17 cellular contexts compared by ENCODE assay signal in the genomic region with DNA sequence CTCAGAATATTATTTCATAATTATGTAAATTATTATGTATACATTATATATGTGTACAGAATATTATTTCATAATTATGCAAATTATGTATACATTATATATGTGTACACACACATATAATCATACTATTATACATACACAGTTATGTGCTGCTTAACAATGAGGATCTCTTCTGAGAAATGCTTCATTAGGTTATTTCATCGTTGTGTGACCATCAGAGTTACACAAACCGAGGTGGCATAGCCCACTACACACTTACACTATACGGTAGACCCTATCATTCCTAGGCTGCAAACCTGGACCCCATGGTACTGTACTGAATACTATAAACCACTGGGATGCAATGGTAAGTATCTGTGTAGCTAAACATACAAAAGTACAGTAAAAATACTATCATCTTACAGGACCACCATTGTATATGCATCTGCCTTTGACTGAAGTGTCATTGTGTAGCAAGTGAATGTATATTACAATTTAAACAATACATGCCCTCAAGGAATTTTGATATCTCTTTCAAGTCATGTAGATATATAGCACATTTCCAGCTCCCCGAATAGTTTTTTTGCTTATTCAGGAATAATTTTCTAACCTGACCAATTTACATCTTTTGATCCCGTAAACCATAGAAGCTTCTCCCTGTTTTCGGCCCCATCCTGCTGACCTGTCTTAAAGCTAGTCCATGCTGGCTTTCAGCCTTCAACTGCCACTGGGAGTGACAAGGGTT.
DNase-seq lines count a peak whose midpoint lies in the region; ATAC-seq and TF ChIP-seq lines count a peak whose summit lies in the region.
"Had no signal": no experiment of that assay in that cellular context is flagged by ENCODE, and none has a peak within 500 bp of the region (broad histone marks: within the 10 kb centered on the region; RNA-seq: fewer than 3 reads in every experiment).

No MANE protein-coding gene starts in this region.

- no peaks in the 10 kb centered on the region for H3K79me2 ChIP-seq in ACC112 (ENCODE audit: control insufficient read depth, insufficient read depth, low read length, unreplicated experiment)
- H3K79me2 ChIP-seq in PC-3 (ENCODE audit: low read length): no peaks in the 10 kb centered on the region
- H3K79me2 ChIP-seq in trophoblast cell (ENCODE audit: control insufficient read depth, insufficient read depth, low read length, poor library complexity): no peaks in the 10 kb centered on the region

- no peaks in the 10 kb centered on the region for H3F3A ChIP-seq in PC-3 (ENCODE audit: low read length, unreplicated experiment)

- peak overlapping the region; percentile 96 for H2BK5ac ChIP-seq in trophoblast cell (ENCODE audit: low read depth, low read length, poor library complexity)

- ATAC-seq in PC-3: no peak
- ATAC-seq in GM18517 (IDR thresholded peaks at IDR 0.05; ENCODE audit: unreplicated experiment): no peak
- ATAC-seq in natural killer cell treated with Interleukin-12 subunit alpha and Interleukin-12 subunit beta and Interleukin-15 and Interleukin-18, amount 100 ng/mL, for 72 hours: no peak
- ATAC-seq: pancreas had no signal

- no peaks in the 10 kb centered on the region for H3K36me3 Mint-ChIP-seq in natural killer cell treated with Interleukin-12 subunit alpha and Interleukin-12 subunit beta and Interleukin-15 and Interleukin-18, amount 100 ng/mL, for 72 hours

- H3K27ac ChIP-seq in ACC112 (ENCODE audit: low read depth, low read length) (peak overlapping the region; percentile 97), PC-3 (ENCODE audit: low read length) (peak overlapping the region; percentile 36; the same call in 1 of the 2 replicates), esophagus muscularis mucosa (replicated peaks in 1 of 4) (peak overlapping the region in 3 of 4 donors; percentile 1 to 47 (median 1)), trophoblast cell (ENCODE audit: low read depth, low read length) (peak overlapping the region; percentile 89)
- H3K27ac ChIP-seq: pancreas, vagina had no signal

- BruUV-seq in PC-3 (replicated peaks; lab: Mats Ljungman, UMichigan): no TSS peak

- no peak overlapping the region for H3K27ac Mint-ChIP-seq in natural killer cell treated with Interleukin-12 subunit alpha and Interleukin-12 subunit beta and Interleukin-15 and Interleukin-18, amount 100 ng/mL, for 72 hours

- H3K9me3 ChIP-seq in PC-3 (ENCODE audit: low read length) (no peaks in the 10 kb centered on the region), esophagus muscularis mucosa (no peaks in the 10 kb centered on the region), trophoblast cell (ENCODE audit: insufficient read depth, low read depth, low read length) (peaks cover 1% of the 10 kb centered on the region)
- H3K9me3 ChIP-seq: pancreas, vagina had no signal

- peak overlapping the region; percentile 92 for H2BK120ac ChIP-seq in trophoblast cell (ENCODE audit: insufficient read depth, low read length, poor library complexity)

- H3K9me2 ChIP-seq in PC-3 (replicated peaks; ENCODE audit: low read length): no peaks in the 10 kb centered on the region

- no peak overlapping the region for H3K4me3 Mint-ChIP-seq in natural killer cell treated with Interleukin-12 subunit alpha and Interleukin-12 subunit beta and Interleukin-15 and Interleukin-18, amount 100 ng/mL, for 72 hours

- no peaks in the 10 kb centered on the region for H3K36me3 ChIP-seq in ACC112 (ENCODE audit: insufficient read depth, low read length)
- H3K36me3 ChIP-seq in PC-3 (ENCODE audit: low read depth, low read length): no peaks in the 10 kb centered on the region
- H3K36me3 ChIP-seq in esophagus muscularis mucosa: no peaks in the 10 kb centered on the region
- peaks cover 0 to 2% of the 10 kb centered on the region in 2 experiments for H3K36me3 ChIP-seq in trophoblast cell (ENCODE audit: control insufficient read depth in 1 of 2, insufficient read depth in 2 of 2, low read length in 2 of 2)
- H3K36me3 ChIP-seq: pancreas, vagina had no signal

- no peak overlapping the region for H4K12ac ChIP-seq in trophoblast cell (ENCODE audit: low read depth, low read length)

- H3K9me3 Mint-ChIP-seq in natural killer cell treated with Interleukin-12 subunit alpha and Interleukin-12 subunit beta and Interleukin-15 and Interleukin-18, amount 100 ng/mL, for 72 hours: no peaks in the 10 kb centered on the region

- H4K8ac ChIP-seq in trophoblast cell (ENCODE audit: low read depth, low read length): peak overlapping the region; percentile 82

- peaks cover 15 to 25% of the 10 kb centered on the region in 2 donors for H3K27me3 Mint-ChIP-seq in natural killer cell treated with Interleukin-12 subunit alpha and Interleukin-12 subunit beta and Interleukin-15 and Interleukin-18, amount 100 ng/mL, for 72 hours

- intact Hi-C loops in PC-3 (cut with micrococcal nuclease) (no loop called here), esophagus muscularis mucosa (cut with DNase I) (no loop called here)

- H3K23ac ChIP-seq in trophoblast cell (ENCODE audit: low read length): no peak overlapping the region

- H3K14ac ChIP-seq in trophoblast cell (ENCODE audit: low read length): peak overlapping the region; percentile 88

- DNase-seq in PC-3 (no peak), esophagus muscularis mucosa (ENCODE audit: extremely low spot score) (no peak), trophoblast cell (no peak), NCI-H2196 (lab: John Stamatoyannopoulos, UW; ENCODE audit: unreplicated experiment) (no peak), activated gamma-delta T cell (lab: John Stamatoyannopoulos, UW) (no peak)
- no peak for DNase-seq in natural killer cell treated with Interleukin-12 subunit alpha and Interleukin-12 subunit beta and Interleukin-15 and Interleukin-18, amount 100 ng/mL, for 72 hours (ENCODE audit: low spot score)
- DNase-seq: activated CD4-positive, alpha-beta T cell treated with anti-CD3 and anti-CD28 coated beads for 48 hours; activated CD8-positive, alpha-beta memory T cell treated with anti-CD3 and anti-CD28 coated beads, Interleukin-2, amount 50 U/mL, for 48 hours; cortex of kidney; Karpas-422; NCI-H1105; pancreas; SIG-M5; stimulated activated naive CD4-positive, alpha-beta T cell treated with Interleukin-2 at 50 U/mL for 16 hours had no signal

- H3K4me3 ChIP-seq in ACC112 (ENCODE audit: low read depth, low read length) (peak overlapping the region; percentile 1; the same call in 1 of the 2 replicates), PC-3 (ENCODE audit: low read length) (no peak overlapping the region), esophagus muscularis mucosa (no peak overlapping the region), trophoblast cell (ENCODE audit: low read depth, low read length) (no peak overlapping the region)
- H3K4me3 ChIP-seq: pancreas, vagina had no signal

- H2BK12ac ChIP-seq in trophoblast cell (ENCODE audit: low read length): peak overlapping the region; percentile 93

- H3K18ac ChIP-seq in trophoblast cell (ENCODE audit: low read length): no peak overlapping the region

- peaks cover 27% of the 10 kb centered on the region for H3K79me1 ChIP-seq in trophoblast cell (ENCODE audit: low read length)

- H3K4me1 ChIP-seq in ACC112 (ENCODE audit: control insufficient read depth, insufficient read depth, low read length, unreplicated experiment): peaks cover 29% of the 10 kb centered on the region
- peaks cover 26% of the 10 kb centered on the region for H3K4me1 ChIP-seq in PC-3 (ENCODE audit: insufficient read depth, low read length)
- H3K4me1 ChIP-seq in esophagus muscularis mucosa: peaks cover 37 to 48% (median 41%) of the 10 kb centered on the region in 4 donors
- peaks cover 6 to 17% of the 10 kb centered on the region in 2 experiments for H3K4me1 ChIP-seq in trophoblast cell (ENCODE audit: control insufficient read depth in 1 of 2, insufficient read depth in 2 of 2, low read length in 2 of 2)
- H3K4me1 ChIP-seq: vagina had no signal

- no peak for TF ChIP-seq EP300 in esophagus muscularis mucosa (IDR thresholded peaks at IDR 0.05)

- H3K4me2 ChIP-seq in PC-3 (ENCODE audit: low read length) (peak overlapping the region; percentile 24), trophoblast cell (ENCODE audit: low read length) (no peak overlapping the region)

- CTCF ChIA-PET in PC-3 (lab: Charles Lee): no interaction called here

- H2AK5ac ChIP-seq in trophoblast cell (ENCODE audit: low read length): no peak overlapping the region

- H3K27me3 ChIP-seq in ACC112 (ENCODE audit: insufficient read depth, low read length) (no peaks in the 10 kb centered on the region), PC-3 (ENCODE audit: low read length) (no peaks in the 10 kb centered on the region), esophagus muscularis mucosa (no peaks in the 10 kb centered on the region), trophoblast cell (ENCODE audit: insufficient read depth, low read length) (no peaks in the 10 kb centered on the region)
- H3K27me3 ChIP-seq: pancreas, vagina had no signal

- H3K4me1 Mint-ChIP-seq in natural killer cell treated with Interleukin-12 subunit alpha and Interleukin-12 subunit beta and Interleukin-15 and Interleukin-18, amount 100 ng/mL, for 72 hours (ENCODE audit: low read depth in 2 of 2): peaks cover 6 to 7% of the 10 kb centered on the region in 2 donors

- no peak for TF ChIP-seq POLR2A in esophagus muscularis mucosa (IDR thresholded peaks at IDR 0.05; ENCODE audit: low read depth)

- WGBS in esophagus muscularis mucosa: 91% methylated on average over 6 of the region's 6 CpGs
- no CpG with 5 or more reads among the region's 6 CpGs for WGBS in trophoblast cell (ENCODE audit: extremely low coverage, insufficient coverage, insufficient read length)

- TF ChIP-seq CTCF in PC-3 (conservative IDR thresholded peaks at IDR 0.05; ENCODE audit: low read depth, low read length): no peak
- TF ChIP-seq CTCF in esophagus muscularis mucosa (IDR thresholded peaks at IDR 0.05): no peak

- peak overlapping the region; percentile 39 for H3K4ac ChIP-seq in trophoblast cell (ENCODE audit: low read depth, low read length)

- H4K91ac ChIP-seq in trophoblast cell (ENCODE audit: low read depth, low read length): peak overlapping the region; percentile 89

- H2AFZ ChIP-seq in ACC112 (ENCODE audit: low read length, unreplicated experiment) (peak overlapping the region; percentile 55), PC-3 (ENCODE audit: low read length) (peak overlapping the region; percentile 63), trophoblast cell (ENCODE audit: insufficient read depth, low read length, poor library complexity) (peak overlapping the region; percentile 45)

- POLR2A ChIA-PET in PC-3 (lab: Charles Lee; ENCODE audit: unreplicated experiment): no interaction called here

- H3K9ac ChIP-seq in PC-3 (ENCODE audit: low read length) (no peak overlapping the region), trophoblast cell (ENCODE audit: low read length) (no peak overlapping the region)

- no peaks in the 10 kb centered on the region for H4K20me1 ChIP-seq in PC-3 (ENCODE audit: low read length)

Comparison
In these comparisons a context has a peak if more than half of its experiments do, and no peak if none do; other contexts are left out.
1. H3K27ac ChIP-seq: peak in every context shown above with its lines; median percentile 97 in ACC112; 89 in trophoblast cell; 36 in PC-3; 1 in esophagus muscularis mucosa.